8 cellular contexts compared by ENCODE assay signal in genomic region chr18:10560457-10561045, GRCh38. TPM values are rescaled to one million over a fixed set of nuclear protein-coding genes. Genes with fewer than 3 reads are reported as not detected.
DNase-seq lines count a peak whose midpoint lies in the region; ATAC-seq and TF ChIP-seq lines count a peak whose summit lies in the region.

No MANE protein-coding gene starts in this region.

- intact Hi-C loops in CD4-positive, alpha-beta T cell (cut with DNase I, micrococcal nuclease), result loop anchor here in 1 of 2 experiments (2.0 to 5.0 kb wide), 2 partner anchors 592 to 992 kb away; no protein-coding TSS in a partner anchor

- no peak overlapping the region for H3K4me3 Mint-ChIP-seq in CD4-positive, alpha-beta T cell

- no peaks in the 10 kb centered on the region for H3K27me3 Mint-ChIP-seq in CD4-positive, alpha-beta T cell

- peak; percentile 71 for ATAC-seq in CD4-positive, alpha-beta T cell (ENCODE audit: poor library complexity)
- ATAC-seq in GM19467 (IDR thresholded peaks at IDR 0.05; ENCODE audit: unreplicated experiment) (peak; percentile 54), GM21619 (IDR thresholded peaks at IDR 0.05; ENCODE audit: unreplicated experiment) (no peak)

- no peak overlapping the region for H3K27ac ChIP-seq in CD4-positive, alpha-beta T cell (ENCODE audit: low read depth, low read length)

- H3K36me3 Mint-ChIP-seq in CD4-positive, alpha-beta T cell (ENCODE audit: low read depth), result peaks cover 17% of the 10 kb centered on the region

- no peak overlapping the region for H3K27ac Mint-ChIP-seq in CD4-positive, alpha-beta T cell

- POLR2A ChIA-PET in CD4-positive, alpha-beta T cell (lab: Charles Lee), result no interaction called here

- H3K27me3 ChIP-seq in CD4-positive, alpha-beta T cell (ENCODE audit: control insufficient read depth, insufficient read depth, low read length), result no peaks in the 10 kb centered on the region

- CTCF ChIA-PET in CD4-positive, alpha-beta T cell (lab: Charles Lee), result interaction anchor here (0.8 to 1.2 kb wide), 7 partner anchors 8 to 1435 kb away, joined by 3 to 4 read pairs (median 3); no protein-coding TSS in a partner anchor

- H3K9me3 Mint-ChIP-seq in CD4-positive, alpha-beta T cell, result no peaks in the 10 kb centered on the region

- peak; percentile 23 to 54 (median 45) for DNase-seq in CD4-positive, alpha-beta T cell
- DNase-seq in M059J (ENCODE audit: low read depth), result peak; percentile 64
- peak; percentile 22 for DNase-seq in SKM-1 (lab: John Stamatoyannopoulos, UW; ENCODE audit: unreplicated experiment)
- peak in 51 of 56 donors; percentile 10 to 84 (median 40) for DNase-seq in amygdala (lab: John Stamatoyannopoulos, UW)
- peak; percentile 73 for DNase-seq in hepatic stellate cell (ENCODE audit: low spot score)
- peak; percentile 65 for DNase-seq in putamen (ENCODE audit: low spot score)

- H3K4me1 Mint-ChIP-seq in CD4-positive, alpha-beta T cell (ENCODE audit: low read depth), result peaks cover 10% of the 10 kb centered on the region

- peak; percentile 78 for TF ChIP-seq CTCF in CD4-positive, alpha-beta T cell (IDR thresholded peaks at IDR 0.05)

- no peaks in the 10 kb centered on the region for H3K9me3 ChIP-seq in CD4-positive, alpha-beta T cell (ENCODE audit: control insufficient read depth, low read length)

RNA-seq across cellular contexts. Expression of gene NAPG, which starts 34.7 kb away (rescaled TPM):
- 10 to 100 TPM; 25.9 to 27.3 TPM for total RNA-seq in CD4-positive, alpha-beta T cell
- 39.0 and 50.4 TPM in 2 replicates for total RNA-seq in M059J (2014; rRNA removed; shearing (Covaris generic))

Comparison
In these comparisons a context has a peak if more than half of its experiments do, and no peak if none do; other contexts are left out.
1. DNase-seq: peak in every context shown above with its lines; median percentile 73 in hepatic stellate cell; 65 in putamen; 64 in M059J; 45 in CD4-positive, alpha-beta T cell; 40 in amygdala; 22 in SKM-1.